1 cellular context compared by ENCODE assay signal in genomic region chr6:153167026-153167891, GRCh38.
TF ChIP-seq lines count a peak whose summit lies in the region.

No MANE protein-coding gene starts in this region.

TF ChIP-seq in WTC11, 78 proteins besides CTCF, POLR2A, EP300 and RAD21 (continued from another document):
- TF ChIP-seq STAT6 (CRISPR knock-in tag; conservative IDR thresholded peaks at IDR 0.05; ENCODE audit: low read depth) (no peak), KAT7 (CRISPR knock-in tag; IDR thresholded peaks at IDR 0.05; ENCODE audit: borderline replicate concordance) (no peak), OVOL2 (CRISPR knock-in tag; IDR thresholded peaks at IDR 0.05; ENCODE audit: borderline replicate concordance) (no peak), ZNF416 (CRISPR knock-in tag; IDR thresholded peaks at IDR 0.05) (no peak), GABPB1 (CRISPR knock-in tag; IDR thresholded peaks at IDR 0.05) (no peak), ZBTB21 (CRISPR knock-in tag; IDR thresholded peaks at IDR 0.05; ENCODE audit: borderline replicate concordance) (no peak)
